Comparison of ENCODE assay signal across 15 cellular contexts in the genomic region with DNA sequence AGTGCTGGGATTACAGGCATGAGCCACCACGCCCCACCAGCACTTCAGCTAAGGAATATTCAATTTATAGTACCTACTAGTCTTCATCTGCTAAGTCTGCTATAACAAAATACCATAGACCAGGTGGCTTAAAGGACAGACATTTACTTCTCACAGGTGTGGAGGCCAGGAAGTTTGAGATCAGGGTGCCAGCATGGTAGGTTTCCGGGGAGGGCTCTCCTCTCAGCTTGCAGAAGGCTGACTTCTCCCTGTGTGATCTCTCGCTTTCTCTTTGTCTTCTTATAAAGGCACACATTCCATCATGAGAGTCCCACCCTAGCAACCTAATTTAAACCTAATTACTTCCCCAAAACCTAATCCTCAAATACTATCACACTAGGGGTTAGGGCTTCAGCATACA.
DNase-seq lines count a peak whose midpoint lies in the region; ATAC-seq and TF ChIP-seq lines count a peak whose summit lies in the region.
"Had no signal": no experiment of that assay in that cellular context is flagged by ENCODE, and none has a peak within 500 bp of the region (broad histone marks: within the 10 kb centered on the region; RNA-seq: fewer than 3 reads in every experiment).

No MANE protein-coding gene starts in this region.

- peak; percentile 66 for ATAC-seq in GM23338
- ATAC-seq in naive thymus-derived CD4-positive, alpha-beta T cell = no peak
- ATAC-seq: HepG2 had no signal

- peaks cover 29% of the 10 kb centered on the region for H3K4me1 Mint-ChIP-seq in GM23338
- peaks cover 24% of the 10 kb centered on the region for H3K4me1 Mint-ChIP-seq in endodermal cell
- H3K4me1 Mint-ChIP-seq in naive thymus-derived CD4-positive, alpha-beta T cell = no peaks in the 10 kb centered on the region
- H3K4me1 Mint-ChIP-seq: CD4-positive, CD25-positive, alpha-beta regulatory T cell had no signal

- H3K9me3 ChIP-seq in HUES64 (ENCODE audit: insufficient read depth, low read depth, low read length) (no peaks in the 10 kb centered on the region), endodermal cell (ENCODE audit: control insufficient read depth, low read length) (no peaks in the 10 kb centered on the region)
- H3K9me3 ChIP-seq in naive thymus-derived CD4-positive, alpha-beta T cell (ENCODE audit: control insufficient read depth in 2 of 3, low read length in 3 of 3) = no peaks in the 10 kb centered on the region
- H3K9me3 ChIP-seq: BLaER1 treated with 17β-estradiol and CSF1 and Interleukin-3, amounts not matched to agents 10 nM and 100 nM had no signal

- H3K27me3 ChIP-seq in GM23338 (ENCODE audit: insufficient read depth) = no peaks in the 10 kb centered on the region
- no peaks in the 10 kb centered on the region for H3K27me3 ChIP-seq in HUES64 (ENCODE audit: insufficient read depth, low read length)
- no peaks in the 10 kb centered on the region for H3K27me3 ChIP-seq in endodermal cell (ENCODE audit: control insufficient read depth, insufficient read depth, low read length, poor library complexity, severe bottlenecking)
- no peaks in the 10 kb centered on the region for H3K27me3 ChIP-seq in mesendoderm (ENCODE audit: insufficient read depth, low read length, poor library complexity)
- H3K27me3 ChIP-seq in naive thymus-derived CD4-positive, alpha-beta T cell (ENCODE audit: control insufficient read depth in 2 of 2, insufficient read depth in 2 of 2, low read length in 2 of 2) = no peaks in the 10 kb centered on the region
- H3K27me3 ChIP-seq: BLaER1 treated with 17β-estradiol and CSF1 and Interleukin-3, amounts not matched to agents 10 nM and 100 nM had no signal

- H3K4me1 ChIP-seq in GM23338 (ENCODE audit: insufficient read depth) = peaks cover 18% of the 10 kb centered on the region; the same call in 1 of the 2 replicates
- peaks cover 33% of the 10 kb centered on the region for H3K4me1 ChIP-seq in HUES64 (ENCODE audit: insufficient read depth, low read length)
- H3K4me1 ChIP-seq in endodermal cell (ENCODE audit: control insufficient read depth, insufficient read depth, low read length) = peaks cover 3% of the 10 kb centered on the region
- no peaks in the 10 kb centered on the region for H3K4me1 ChIP-seq in mesendoderm (ENCODE audit: control insufficient read depth, low read depth, low read length)
- H3K4me1 ChIP-seq in naive thymus-derived CD4-positive, alpha-beta T cell (ENCODE audit: control insufficient read depth in 2 of 2, insufficient read depth in 2 of 2, low read length in 2 of 2) = no peaks in the 10 kb centered on the region
- H3K4me1 ChIP-seq: BLaER1 treated with 17β-estradiol and CSF1 and Interleukin-3, amounts not matched to agents 10 nM and 100 nM had no signal

- H3K9me2 ChIP-seq in GM23338 (ENCODE audit: insufficient read depth) = no peaks in the 10 kb centered on the region

- H3K18ac ChIP-seq in mesendoderm (ENCODE audit: low read length) = no peak overlapping the region

- H3K79me1 ChIP-seq in mesendoderm (ENCODE audit: low read length) = no peaks in the 10 kb centered on the region

- H3K36me3 ChIP-seq in GM23338 (ENCODE audit: insufficient read depth) (no peaks in the 10 kb centered on the region), HUES64 (ENCODE audit: insufficient read depth, low read length) (no peaks in the 10 kb centered on the region), endodermal cell (ENCODE audit: control insufficient read depth, insufficient read depth, low read length) (no peaks in the 10 kb centered on the region), mesendoderm (ENCODE audit: control insufficient read depth, insufficient read depth, low read length) (no peaks in the 10 kb centered on the region)
- no peaks in the 10 kb centered on the region for H3K36me3 ChIP-seq in naive thymus-derived CD4-positive, alpha-beta T cell (ENCODE audit: control insufficient read depth in 2 of 3, insufficient read depth in 3 of 3, low read length in 3 of 3)
- H3K36me3 ChIP-seq: BLaER1 treated with 17β-estradiol and CSF1 and Interleukin-3, amounts not matched to agents 10 nM and 100 nM had no signal

- H3K4me3 Mint-ChIP-seq in GM23338 = no peak overlapping the region
- no peak overlapping the region for H3K4me3 Mint-ChIP-seq in endodermal cell
- H3K4me3 Mint-ChIP-seq in naive thymus-derived CD4-positive, alpha-beta T cell = no peak overlapping the region
- H3K4me3 Mint-ChIP-seq: CD4-positive, CD25-positive, alpha-beta regulatory T cell had no signal

- H4K8ac ChIP-seq in mesendoderm (ENCODE audit: low read depth, low read length) = no peak overlapping the region

- H3K4me3 ChIP-seq in GM23338 (no peak overlapping the region), HUES64 (ENCODE audit: low read length) (no peak overlapping the region), endodermal cell (ENCODE audit: low read length) (no peak overlapping the region), mesendoderm (ENCODE audit: low read length) (no peak overlapping the region)
- H3K4me3 ChIP-seq in naive thymus-derived CD4-positive, alpha-beta T cell (ENCODE audit: low read length) = no peak overlapping the region
- H3K4me3 ChIP-seq: BLaER1 treated with 17β-estradiol and CSF1 and Interleukin-3, amounts not matched to agents 10 nM and 100 nM had no signal

- H3K27ac ChIP-seq in GM23338 (ENCODE audit: low read depth) (peak overlapping the region; percentile 27; the same call in 1 of the 2 replicates), HUES64 (ENCODE audit: low read depth, low read length) (peak overlapping the region; percentile 28; the same call in 1 of the 2 replicates), endodermal cell (ENCODE audit: low read depth, low read length) (no peak overlapping the region), mesendoderm (ENCODE audit: low read depth, low read length) (no peak overlapping the region)
- no peak overlapping the region for H3K27ac ChIP-seq in naive thymus-derived CD4-positive, alpha-beta T cell (ENCODE audit: low read depth, low read length)
- H3K27ac ChIP-seq: BLaER1 treated with 17β-estradiol and CSF1 and Interleukin-3, amounts not matched to agents 10 nM and 100 nM had no signal

- H3K9ac ChIP-seq in HUES64 (ENCODE audit: low read depth, low read length) = no peak overlapping the region
- H3K9ac ChIP-seq in endodermal cell (ENCODE audit: extremely low read depth, low read length, poor library complexity, severe bottlenecking) = no peak overlapping the region
- no peak overlapping the region for H3K9ac ChIP-seq in mesendoderm (ENCODE audit: low read length)
- H3K9ac ChIP-seq: BLaER1 treated with 17β-estradiol and CSF1 and Interleukin-3, amounts not matched to agents 10 nM and 100 nM had no signal

- no peak overlapping the region for H3K4ac ChIP-seq in mesendoderm (ENCODE audit: low read depth, low read length)

- H3K27me3 Mint-ChIP-seq in GM23338 (ENCODE audit: insufficient read depth, low read depth, poor library complexity) = peaks cover 2% of the 10 kb centered on the region
- H3K27me3 Mint-ChIP-seq in endodermal cell (ENCODE audit: insufficient read depth) = no peaks in the 10 kb centered on the region
- no peaks in the 10 kb centered on the region for H3K27me3 Mint-ChIP-seq in naive thymus-derived CD4-positive, alpha-beta T cell
- H3K27me3 Mint-ChIP-seq: CD4-positive, CD25-positive, alpha-beta regulatory T cell had no signal

- 56% methylated on average over 3 of the region's 3 CpGs for WGBS in HUES64
- 51 to 62% methylated on average over 3 of the region's 3 CpGs for WGBS in endodermal cell (ENCODE audit: insufficient coverage in 1 of 2, insufficient read length in 1 of 2), 2 experiments
- WGBS in mesendoderm (ENCODE audit: extremely low coverage, insufficient coverage, low lambda C conversion rate) = no CpG with 5 or more reads among the region's 3 CpGs

- CTCF ChIA-PET in naive thymus-derived CD4-positive, alpha-beta T cell (lab: Charles Lee) = no interaction called here

- H3F3A ChIP-seq in GM23338 (replicated peaks; ENCODE audit: low read depth) = no peaks in the 10 kb centered on the region

- intact Hi-C loops in naive thymus-derived CD4-positive, alpha-beta T cell (cut with micrococcal nuclease) = no loop called here

- H4K5ac ChIP-seq in mesendoderm (ENCODE audit: low read length) = no peak overlapping the region

- peak overlapping the region; percentile 3; the same call in 1 of the 2 replicates for H2AFZ ChIP-seq in GM23338

- no peaks in the 10 kb centered on the region for H4K20me1 ChIP-seq in GM23338 (replicated peaks; ENCODE audit: insufficient read depth)
- H4K20me1 ChIP-seq: BLaER1 treated with 17β-estradiol and CSF1 and Interleukin-3, amounts not matched to agents 10 nM and 100 nM had no signal

- H3K79me2 ChIP-seq in GM23338 (replicated peaks; ENCODE audit: insufficient read depth) = no peaks in the 10 kb centered on the region
- H3K79me2 ChIP-seq in mesendoderm (ENCODE audit: control insufficient read depth, insufficient read depth, low read length) = no peaks in the 10 kb centered on the region

- no peak overlapping the region for H2BK5ac ChIP-seq in mesendoderm (ENCODE audit: low read length)

- no peak overlapping the region for H2BK120ac ChIP-seq in mesendoderm (ENCODE audit: low read depth, low read length)

- H3K4me2 ChIP-seq in GM23338 (no peak overlapping the region), mesendoderm (ENCODE audit: low read length) (no peak overlapping the region)
- H3K4me2 ChIP-seq: BLaER1 treated with 17β-estradiol and CSF1 and Interleukin-3, amounts not matched to agents 10 nM and 100 nM had no signal

- H3K27ac Mint-ChIP-seq in GM23338 (no peak overlapping the region), endodermal cell (peak overlapping the region; percentile 45)
- no peak overlapping the region for H3K27ac Mint-ChIP-seq in naive thymus-derived CD4-positive, alpha-beta T cell
- H3K27ac Mint-ChIP-seq: CD4-positive, CD25-positive, alpha-beta regulatory T cell had no signal

- no peak for TF ChIP-seq CTCF in GM23338 (conservative IDR thresholded peaks at IDR 0.05; ENCODE audit: low read depth in 2 of 2)
- no peak for TF ChIP-seq CTCF in endodermal cell (conservative IDR thresholded peaks at IDR 0.05)

- peak; percentile 53 for DNase-seq in GM23338 (ENCODE audit: low spot score)
- no peak for DNase-seq in endodermal cell
- DNase-seq in mesendoderm = peak; percentile 10
- no peak for DNase-seq in H4 (ENCODE audit: low spot score)
- no peak for DNase-seq in activated T-cell treated with anti-CD3 and anti-CD28 coated beads, Interleukin-2, amount 50 U/mL, for 48 hours
- DNase-seq in naive thymus-derived CD4-positive, alpha-beta T cell = no peak
- no peak for DNase-seq in COR-L47 (lab: John Stamatoyannopoulos, UW)
- DNase-seq: ACHN; CD4-positive, CD25-positive, alpha-beta regulatory T cell; DMS153; DND-41; GDM1 had no signal

- H3K23ac ChIP-seq in mesendoderm (ENCODE audit: low read length) = no peak overlapping the region

- POLR2A ChIA-PET in naive thymus-derived CD4-positive, alpha-beta T cell (lab: Charles Lee) = no interaction called here

- H2BK15ac ChIP-seq in mesendoderm (replicated peaks; ENCODE audit: low read depth) = no peak overlapping the region

- H3K9me3 Mint-ChIP-seq in GM23338 (no peaks in the 10 kb centered on the region), endodermal cell (no peaks in the 10 kb centered on the region)
- peaks cover 0 to 6% (median 0%) of the 10 kb centered on the region in 11 donors for H3K9me3 Mint-ChIP-seq in naive thymus-derived CD4-positive, alpha-beta T cell

- no peaks in the 10 kb centered on the region; the same call in 1 of the 3 replicates for H3K36me3 Mint-ChIP-seq in GM23338 (ENCODE audit: low read depth)
- no peaks in the 10 kb centered on the region for H3K36me3 Mint-ChIP-seq in endodermal cell (ENCODE audit: low read depth)
- no peaks in the 10 kb centered on the region for H3K36me3 Mint-ChIP-seq in naive thymus-derived CD4-positive, alpha-beta T cell
- H3K36me3 Mint-ChIP-seq: CD4-positive, CD25-positive, alpha-beta regulatory T cell had no signal

- H2AK5ac ChIP-seq in mesendoderm (ENCODE audit: low read length) = no peak overlapping the region

- H3K56ac ChIP-seq in mesendoderm (ENCODE audit: low read length) = no peak overlapping the region

Comparison
In these comparisons a context has a peak if more than half of its experiments do, and no peak if none do; other contexts are left out.
1. DNase-seq: peak in GM23338 (single experiment) and mesendoderm (single experiment); none in endodermal cell (single experiment), H4 (single experiment), activated T-cell treated with anti-CD3 and anti-CD28 coated beads, Interleukin-2, amount 50 U/mL, for 48 hours (0 of 2), naive thymus-derived CD4-positive, alpha-beta T cell (0 of 9) and COR-L47 (single experiment).
2. H3K27ac ChIP-seq: peak in GM23338 (single experiment) and HUES64 (single experiment); none in endodermal cell (single experiment), mesendoderm (single experiment) and naive thymus-derived CD4-positive, alpha-beta T cell (single experiment).